In genomic region chr20:43590392-43591303, GRCh38 we compare ENCODE assay signal across 8 cellular contexts. TPM values are rescaled to one million over a fixed set of nuclear protein-coding genes. Genes with fewer than 3 reads are reported as not detected.
A peak's percentile ranks its signal among the peaks of the same experiment; 100 is the strongest.
DNase-seq lines count a peak whose midpoint lies in the region; ATAC-seq and TF ChIP-seq lines count a peak whose summit lies in the region.

TSS of gene IFT52 (plus strand) at chr20:43590937. CDS start at chr20:43594699, 3,762 bp downstream.

- DNase-seq in GF-D8 (lab: John Stamatoyannopoulos, UW) = peak; percentile 78
- DNase-seq in HEK293T (ENCODE audit: extremely low spot score) = peak; percentile 93
- DNase-seq in NAMALWA (ENCODE audit: low spot score) = peak; percentile 92
- DNase-seq in SK-N-DZ (ENCODE audit: low spot score) = peak; percentile 94
- peak; percentile 93 for DNase-seq in activated naive CD4-positive, alpha-beta T cell treated with anti-CD3 and anti-CD28 coated beads, Interleukin-2, amount 10 ng/mL, durations not matched to agents 7 days and 5 days
- DNase-seq in non-pigmented ciliary epithelial cell (ENCODE audit: low read depth) = peak; percentile 62
- peak; percentile 96 for DNase-seq in superior temporal gyrus (ENCODE audit: extremely low spot score)

- WGBS in gastroesophageal sphincter (ENCODE audit: low coverage in 1 of 2), 2 donors = 0 to 3% methylated on average over 6 to 18 of the region's 68 CpGs

- peaks cover 5% of the 10 kb centered on the region for H3K36me3 Mint-ChIP-seq in activated naive CD4-positive, alpha-beta T cell treated with anti-CD3 and anti-CD28 coated beads, Interleukin-2, amount 10 ng/mL, durations not matched to agents 7 days and 5 days

- peak within 1 kb of the TSS; percentile 22 to 88 (median 82) for H3K27ac ChIP-seq in gastroesophageal sphincter

- peak within 1 kb of the TSS; percentile 91 for H3K27ac Mint-ChIP-seq in activated naive CD4-positive, alpha-beta T cell treated with anti-CD3 and anti-CD28 coated beads, Interleukin-2, amount 10 ng/mL, durations not matched to agents 7 days and 5 days

- ATAC-seq in gastroesophageal sphincter = peak; percentile 99

- CTCF ChIA-PET in HEK293T (lab: Yijun Ruan, JAX) = interaction anchor here (0.9 kb wide), 1 partner anchor 142 kb away, joined by 3 read pairs; no protein-coding TSS in a partner anchor
- CTCF ChIA-PET in activated naive CD4-positive, alpha-beta T cell treated with anti-CD3 and anti-CD28 coated beads, Interleukin-2, amount 10 ng/mL, durations not matched to agents 7 days and 5 days (lab: Charles Lee) = no interaction called here

- H3K27me3 ChIP-seq in gastroesophageal sphincter = no peaks in the 10 kb centered on the region

- POLR2A ChIA-PET in HEK293T (lab: Yijun Ruan, JAX) = interaction anchor here (0.6 to 1.5 kb wide), 12 partner anchors 9 to 133 kb away, joined by 3 to 9 read pairs (median 4); partner anchors contain the start of genes MYBL2 and SRSF6

- peaks cover 22% of the 10 kb centered on the region for H3K4me1 Mint-ChIP-seq in activated naive CD4-positive, alpha-beta T cell treated with anti-CD3 and anti-CD28 coated beads, Interleukin-2, amount 10 ng/mL, durations not matched to agents 7 days and 5 days

- TF ChIP-seq CTCF in gastroesophageal sphincter (IDR thresholded peaks at IDR 0.05) = no peak

- H3K4me3 Mint-ChIP-seq in activated naive CD4-positive, alpha-beta T cell treated with anti-CD3 and anti-CD28 coated beads, Interleukin-2, amount 10 ng/mL, durations not matched to agents 7 days and 5 days = peak within 1 kb of the TSS; percentile 77

- no peaks in the 10 kb centered on the region for H3K9me3 Mint-ChIP-seq in activated naive CD4-positive, alpha-beta T cell treated with anti-CD3 and anti-CD28 coated beads, Interleukin-2, amount 10 ng/mL, durations not matched to agents 7 days and 5 days

- TF ChIP-seq EP300 in gastroesophageal sphincter (IDR thresholded peaks at IDR 0.05) = no peak

- H3K27me3 Mint-ChIP-seq in activated naive CD4-positive, alpha-beta T cell treated with anti-CD3 and anti-CD28 coated beads, Interleukin-2, amount 10 ng/mL, durations not matched to agents 7 days and 5 days = peaks cover 7% of the 10 kb centered on the region

- peak in 1 of 2 donors; percentile 22 for TF ChIP-seq POLR2A in gastroesophageal sphincter (IDR thresholded peaks at IDR 0.05)

- peak within 1 kb of the TSS; percentile 46 to 71 for H3K4me3 ChIP-seq in gastroesophageal sphincter

- no peaks in the 10 kb centered on the region for H3K9me3 ChIP-seq in gastroesophageal sphincter

- peaks cover 0 to 13% of the 10 kb centered on the region in 2 donors for H3K36me3 ChIP-seq in gastroesophageal sphincter

- H3K4me1 ChIP-seq in gastroesophageal sphincter = peaks cover 0 to 24% (median 5%) of the 10 kb centered on the region in 3 donors

TF ChIP-seq in HEK293T, 16 proteins besides CTCF, POLR2A, EP300 and RAD21:
- no peak for TF ChIP-seq LEF1 (IDR thresholded peaks at IDR 0.05; ENCODE audit: borderline replicate concordance)
- TF ChIP-seq FOXM1 (IDR thresholded peaks at IDR 0.05; ENCODE audit: borderline replicate concordance) = peak; percentile 97
- no peak for TF ChIP-seq SUZ12 (IDR thresholded peaks at IDR 0.05)
- TF ChIP-seq L3MBTL2 (conservative IDR thresholded peaks at IDR 0.05) = no peak
- TF ChIP-seq SP1 (IDR thresholded peaks at IDR 0.05) = no peak
- TF ChIP-seq, protein P1, sequence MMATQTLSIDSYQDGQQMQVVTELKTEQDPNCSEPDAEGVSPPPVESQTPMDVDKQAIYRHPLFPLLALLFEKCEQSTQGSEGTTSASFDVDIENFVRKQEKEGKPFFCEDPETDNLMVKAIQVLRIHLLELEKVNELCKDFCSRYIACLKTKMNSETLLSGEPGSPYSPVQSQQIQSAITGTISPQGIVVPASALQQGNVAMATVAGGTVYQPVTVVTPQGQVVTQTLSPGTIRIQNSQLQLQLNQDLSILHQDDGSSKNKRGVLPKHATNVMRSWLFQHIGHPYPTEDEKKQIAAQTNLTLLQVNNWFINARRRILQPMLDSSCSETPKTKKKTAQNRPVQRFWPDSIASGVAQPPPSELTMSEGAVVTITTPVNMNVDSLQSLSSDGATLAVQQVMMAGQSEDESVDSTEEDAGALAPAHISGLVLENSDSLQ (IDR thresholded peaks at IDR 0.05) = peak; percentile 76
- no peak for TF ChIP-seq TARDBP (IDR thresholded peaks at IDR 0.05)
- no peak for TF ChIP-seq NFRKB (IDR thresholded peaks at IDR 0.05)
- 0 out of 2 replicates have a peak, but pooled peaks have one; percentile 45 for TF ChIP-seq CTBP1 (IDR thresholded peaks at IDR 0.05; ENCODE audit: borderline replicate concordance)
- TF ChIP-seq HDGF (IDR thresholded peaks at IDR 0.05; ENCODE audit: borderline replicate concordance) = no peak
- TF ChIP-seq FOXA1 (IDR thresholded peaks at IDR 0.05) = no peak
- TF ChIP-seq BHLHE40 (IDR thresholded peaks at IDR 0.05; ENCODE audit: borderline replicate concordance) = peak; percentile 81
- no peak for TF ChIP-seq ARNT (IDR thresholded peaks at IDR 0.05)
- no peak for TF ChIP-seq ELF4 (IDR thresholded peaks at IDR 0.05)
- no peak for TF ChIP-seq ZNF384 (IDR thresholded peaks at IDR 0.05)
- no peak for TF ChIP-seq FOXK2 (IDR thresholded peaks at IDR 0.05)

RNA-seq across cellular contexts. Expression of gene IFT52, which starts in this region (rescaled TPM):
- polyA plus RNA-seq in SK-N-DZ (2014; cell fraction: cytosol; rRNA removed) = 76.9 and 79.0 TPM in 2 replicates
- polyA plus RNA-seq in SK-N-DZ (2014; cell fraction: nucleus; rRNA removed) = 43.7 and 54.7 TPM in 2 replicates
- 10 to 100 TPM; 13.6 to 22.1 (median 16.7) TPM for total RNA-seq in gastroesophageal sphincter

Comparison
In these comparisons a context has a peak if more than half of its experiments do, and no peak if none do; other contexts are left out.
1. Peak in every context shown above with its lines: DNase-seq, ATAC-seq, H3K4me3 ChIP-seq and H3K27ac ChIP-seq.